Comparison of ENCODE assay signal across 1 cellular context in the genomic region with DNA sequence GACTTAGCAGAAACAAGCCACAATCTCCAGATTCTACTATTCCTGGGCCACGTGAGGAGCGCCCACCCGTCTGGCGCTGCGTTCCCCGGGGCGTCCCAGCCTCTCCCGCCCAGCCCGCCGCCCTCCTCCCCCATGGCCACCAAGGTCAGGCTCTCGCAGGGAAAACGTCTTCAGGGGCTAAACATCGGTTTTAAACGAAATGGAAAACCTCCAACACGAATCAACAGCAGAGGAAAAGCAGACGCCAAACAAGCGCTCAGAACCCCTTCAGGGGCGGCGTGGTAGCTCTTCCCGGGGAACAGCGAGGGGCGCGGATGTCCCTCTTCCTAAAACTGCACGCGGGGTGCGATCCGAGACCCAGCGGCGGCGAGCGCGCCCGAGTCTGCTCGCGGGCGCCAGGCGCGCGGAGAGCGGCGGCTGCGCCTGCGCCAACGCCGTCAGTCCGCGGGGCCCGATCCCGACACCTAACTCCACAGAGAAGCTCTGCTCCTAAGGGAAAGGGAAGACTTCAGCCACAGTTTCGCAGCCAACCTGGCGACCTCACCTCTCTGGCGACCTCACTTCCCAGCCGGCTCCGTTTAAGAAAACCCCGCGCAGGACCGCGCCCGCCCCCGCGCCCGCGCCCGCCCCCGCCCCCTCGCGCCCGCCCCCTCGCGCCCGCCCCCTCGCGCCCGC.
A peak's percentile ranks its signal among the peaks of the same experiment; 100 is the strongest.
TF ChIP-seq lines count a peak whose summit lies in the region.

No MANE protein-coding gene starts in this region.

TF ChIP-seq in HepG2, 621 proteins besides CTCF, POLR2A, EP300 and RAD21 (continued from another document):
- TF ChIP-seq THAP9 (CRISPR knock-in tag; IDR thresholded peaks at IDR 0.05; ENCODE audit: borderline replicate concordance) (0 out of 2 replicates have a peak, but pooled peaks have one; percentile 7), ZNF225 (CRISPR knock-in tag; IDR thresholded peaks at IDR 0.05) (0 out of 2 replicates have a peak, but pooled peaks have one; percentile 6), TAF1 (CRISPR knock-in tag; IDR thresholded peaks at IDR 0.05) (peak; percentile 75), ELF1 (CRISPR knock-in tag; IDR thresholded peaks at IDR 0.05) (peak; percentile 60; the same call in 1 of the 2 replicates), HNF4G (IDR thresholded peaks at IDR 0.05; ENCODE audit: borderline replicate concordance, low read depth, low read length) (no peak), HNF4G (CRISPR knock-in tag; IDR thresholded peaks at IDR 0.05; ENCODE audit: borderline replicate concordance, low read depth) (no peak), ZC3H13 (CRISPR knock-in tag; IDR thresholded peaks at IDR 0.05) (no peak), PHF8 (CRISPR knock-in tag; IDR thresholded peaks at IDR 0.05) (peak; percentile 61; the same call in 1 of the 2 replicates), KMT2B (CRISPR knock-in tag; IDR thresholded peaks at IDR 0.05) (peak; percentile 55; the same call in 1 of the 2 replicates), ZNF605 (CRISPR knock-in tag; IDR thresholded peaks at IDR 0.05) (peak; percentile 62; the same call in 1 of the 2 replicates), ZNF546 (CRISPR knock-in tag; conservative IDR thresholded peaks at IDR 0.05) (no peak), KAT8 (CRISPR knock-in tag; IDR thresholded peaks at IDR 0.05) (peak; percentile 64; the same call in 1 of the 2 replicates), ZNF431 (CRISPR knock-in tag; IDR thresholded peaks at IDR 0.05; ENCODE audit: borderline replicate concordance, low read depth) (0 out of 2 replicates have a peak, but pooled peaks have one; percentile 75), ZBED4 (CRISPR knock-in tag; IDR thresholded peaks at IDR 0.05; ENCODE audit: borderline replicate concordance) (peak; percentile 30; the same call in 1 of the 2 replicates), ZNF674 (CRISPR knock-in tag; IDR thresholded peaks at IDR 0.05; ENCODE audit: low read depth) (0 out of 2 replicates have a peak, but pooled peaks have one; percentile 20), DMAP1 (CRISPR knock-in tag; IDR thresholded peaks at IDR 0.05) (peak; percentile 62), TSC22D2 (CRISPR knock-in tag; IDR thresholded peaks at IDR 0.05; ENCODE audit: borderline replicate concordance) (peak; percentile 30; the same call in 1 of the 2 replicates), ZNF576 (CRISPR knock-in tag; IDR thresholded peaks at IDR 0.05) (no peak)
- TF ChIP-seq, protein P1, sequence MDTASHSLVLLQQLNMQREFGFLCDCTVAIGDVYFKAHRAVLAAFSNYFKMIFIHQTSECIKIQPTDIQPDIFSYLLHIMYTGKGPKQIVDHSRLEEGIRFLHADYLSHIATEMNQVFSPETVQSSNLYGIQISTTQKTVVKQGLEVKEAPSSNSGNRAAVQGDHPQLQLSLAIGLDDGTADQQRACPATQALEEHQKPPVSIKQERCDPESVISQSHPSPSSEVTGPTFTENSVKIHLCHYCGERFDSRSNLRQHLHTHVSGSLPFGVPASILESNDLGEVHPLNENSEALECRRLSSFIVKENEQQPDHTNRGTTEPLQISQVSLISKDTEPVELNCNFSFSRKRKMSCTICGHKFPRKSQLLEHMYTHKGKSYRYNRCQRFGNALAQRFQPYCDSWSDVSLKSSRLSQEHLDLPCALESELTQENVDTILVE (CRISPR knock-in tag; IDR thresholded peaks at IDR 0.05), result peak; percentile 4; the same call in 1 of the 2 replicates
- TF ChIP-seq, protein P2, sequence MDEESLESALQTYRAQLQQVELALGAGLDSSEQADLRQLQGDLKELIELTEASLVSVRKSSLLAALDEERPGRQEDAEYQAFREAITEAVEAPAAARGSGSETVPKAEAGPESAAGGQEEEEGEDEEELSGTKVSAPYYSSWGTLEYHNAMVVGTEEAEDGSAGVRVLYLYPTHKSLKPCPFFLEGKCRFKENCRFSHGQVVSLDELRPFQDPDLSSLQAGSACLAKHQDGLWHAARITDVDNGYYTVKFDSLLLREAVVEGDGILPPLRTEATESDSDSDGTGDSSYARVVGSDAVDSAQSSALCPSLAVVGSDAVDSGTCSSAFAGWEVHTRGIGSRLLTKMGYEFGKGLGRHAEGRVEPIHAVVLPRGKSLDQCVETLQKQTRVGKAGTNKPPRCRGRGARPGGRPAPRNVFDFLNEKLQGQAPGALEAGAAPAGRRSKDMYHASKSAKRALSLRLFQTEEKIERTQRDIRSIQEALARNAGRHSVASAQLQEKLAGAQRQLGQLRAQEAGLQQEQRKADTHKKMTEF (CRISPR knock-in tag; IDR thresholded peaks at IDR 0.05), result peak; percentile 71; the same call in 1 of the 2 replicates
- TF ChIP-seq, protein P3, sequence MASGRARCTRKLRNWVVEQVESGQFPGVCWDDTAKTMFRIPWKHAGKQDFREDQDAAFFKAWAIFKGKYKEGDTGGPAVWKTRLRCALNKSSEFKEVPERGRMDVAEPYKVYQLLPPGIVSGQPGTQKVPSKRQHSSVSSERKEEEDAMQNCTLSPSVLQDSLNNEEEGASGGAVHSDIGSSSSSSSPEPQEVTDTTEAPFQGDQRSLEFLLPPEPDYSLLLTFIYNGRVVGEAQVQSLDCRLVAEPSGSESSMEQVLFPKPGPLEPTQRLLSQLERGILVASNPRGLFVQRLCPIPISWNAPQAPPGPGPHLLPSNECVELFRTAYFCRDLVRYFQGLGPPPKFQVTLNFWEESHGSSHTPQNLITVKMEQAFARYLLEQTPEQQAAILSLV (CRISPR knock-in tag; IDR thresholded peaks at IDR 0.05; ENCODE audit: borderline replicate concordance), result no peak
- TF ChIP-seq, protein P4, sequence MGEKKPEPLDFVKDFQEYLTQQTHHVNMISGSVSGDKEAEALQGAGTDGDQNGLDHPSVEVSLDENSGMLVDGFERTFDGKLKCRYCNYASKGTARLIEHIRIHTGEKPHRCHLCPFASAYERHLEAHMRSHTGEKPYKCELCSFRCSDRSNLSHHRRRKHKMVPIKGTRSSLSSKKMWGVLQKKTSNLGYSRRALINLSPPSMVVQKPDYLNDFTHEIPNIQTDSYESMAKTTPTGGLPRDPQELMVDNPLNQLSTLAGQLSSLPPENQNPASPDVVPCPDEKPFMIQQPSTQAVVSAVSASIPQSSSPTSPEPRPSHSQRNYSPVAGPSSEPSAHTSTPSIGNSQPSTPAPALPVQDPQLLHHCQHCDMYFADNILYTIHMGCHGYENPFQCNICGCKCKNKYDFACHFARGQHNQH (CRISPR knock-in tag; IDR thresholded peaks at IDR 0.05), result peak; percentile 45; the same call in 1 of the 2 replicates
